In genomic region chr12:104410326-104410725, GRCh38 we compare ENCODE assay signal across 25 cellular contexts.
"Had no signal": no experiment of that assay in that cellular context is flagged by ENCODE, and none has a peak within 500 bp of the region (broad histone marks: within the 10 kb centered on the region; RNA-seq: fewer than 3 reads in every experiment).

No MANE protein-coding gene starts in this region.

- H3K27me3 ChIP-seq: neural progenitor cell, neutrophil, right atrium auricular region, stomach, testis, thyroid gland, transverse colon, upper lobe of right lung had no signal

- H3K9ac ChIP-seq: neural progenitor cell had no signal

- H3K9me3 ChIP-seq: neutrophil, testis, thyroid gland, transverse colon, upper lobe of right lung had no signal

- FAIRE-seq: urothelium cell line had no signal

- H3K4me2 ChIP-seq: neural progenitor cell had no signal

- DNase-seq: islet precursor cell; left ventricle myocardium inferior; mesendoderm; naive B cell; natural killer cell; nephron progenitor cell; occipital lobe; stimulated activated CD4-positive, alpha-beta T cell treated with anti-CD3 and anti-CD28 coated beads, Interleukin-12 subunit alpha, Interleukin-12 subunit beta, amount 100 ng/mL, for 4 hours; stimulated activated CD4-positive, alpha-beta T cell treated with anti-CD3 and anti-CD28 coated beads, Interleukin-15, amount 100 ng/mL, for 24 hours; stimulated activated CD4-positive, alpha-beta T cell treated with anti-CD3 and anti-CD28 coated beads, Interleukin-2, amount 100 ng/mL, for 24 hours; stimulated activated CD4-positive, alpha-beta T cell treated with anti-CD3 and anti-CD28 coated beads, Interleukin-4, amount 100 ng/mL, for 1 hour; stimulated activated naive B cell treated with anti-CD40 and anti-IgM and Interleukin-4, amounts not matched to agents 10 μg/mL and 1 μg/mL and 100 μg/mL, for 72 hours; stimulated activated naive CD8-positive, alpha-beta T cell treated with anti-CD3 and anti-CD28 coated beads, Interleukin-15, Interleukin-2, amounts not matched to agents 100 U/mL and 50 U/mL, for 24 hours; stomach; testis; thyroid gland; transverse colon; upper lobe of right lung had no signal

- H3K36me3 ChIP-seq: left ventricle myocardium inferior, neural progenitor cell, neutrophil, right atrium auricular region, stomach, thyroid gland, transverse colon, upper lobe of right lung had no signal

- ATAC-seq: natural killer cell; sciatic nerve; stimulated activated naive B cell treated with anti-CD40 and anti-IgM and Interleukin-4, amounts not matched to agents 10 μg/mL and 1 μg/mL and 100 μg/mL, for 72 hours; stimulated activated naive CD8-positive, alpha-beta T cell treated with anti-CD3 and anti-CD28 coated beads, Interleukin-15, Interleukin-2, amounts not matched to agents 100 U/mL and 50 U/mL, for 24 hours; upper lobe of right lung had no signal

- H3K4me1 ChIP-seq: testis, transverse colon, upper lobe of right lung had no signal

- H2AFZ ChIP-seq: neural progenitor cell had no signal

- H3K27ac ChIP-seq: left ventricle myocardium inferior, neural progenitor cell, neutrophil, right atrium auricular region, skin epidermis, stomach, testis, thyroid gland, transverse colon, upper lobe of right lung had no signal

- H3K4me3 ChIP-seq: left ventricle myocardium inferior, lung, neural progenitor cell, right atrium auricular region, skin epidermis, stomach, testis, thyroid gland, transverse colon, upper lobe of right lung had no signal
